ENCODE assay signal across 28 cellular contexts in genomic region chr10:100631192-100631591, GRCh38.
"Had no signal": no experiment of that assay in that cellular context is flagged by ENCODE, and none has a peak within 500 bp of the region (broad histone marks: within the 10 kb centered on the region; RNA-seq: fewer than 3 reads in every experiment).

No MANE protein-coding gene starts in this region.

- H3K27ac Mint-ChIP-seq: natural killer cell; nephron; neural progenitor cell; progenitor cell of endocrine pancreas; stimulated activated memory B cell treated with anti-CD40 and anti-IgM and Interleukin-4, amounts not matched to agents 10 μg/mL and 1 μg/mL and 100 μg/mL, for 72 hours; stimulated activated naive CD8-positive, alpha-beta T cell treated with anti-CD3 and anti-CD28 coated beads, Interleukin-15, amount 100 ng/mL, for 72 hours had no signal

- H3K4me1 Mint-ChIP-seq: natural killer cell; nephron; stimulated activated naive CD8-positive, alpha-beta T cell treated with anti-CD3 and anti-CD28 coated beads, Interleukin-15, amount 100 ng/mL, for 72 hours had no signal

- DNase-seq: natural killer cell; occipital lobe; ovary; psoas muscle; right cardiac atrium; right lobe of liver; small intestine; stimulated activated CD4-positive, alpha-beta T cell treated with anti-CD3 and anti-CD28 coated beads, Interleukin-12 subunit alpha, Interleukin-12 subunit beta, amount 100 ng/mL, for 4 hours; stimulated activated CD4-positive, alpha-beta T cell treated with anti-CD3 and anti-CD28 coated beads, Interleukin-1b, Interleukin-23, amount 100 ng/mL, for 48 hours; stimulated activated CD4-positive, alpha-beta T cell treated with anti-CD3 and anti-CD28 coated beads, Interleukin-4, amount 100 ng/mL, for 1 hour; stimulated activated CD4-positive, alpha-beta T cell treated with anti-CD3 and anti-CD28 coated beads, Interleukin-4, amount 100 ng/mL, for 4 hours; stimulated activated CD8-positive, alpha-beta memory T cell treated with anti-CD3 and anti-CD28 coated beads, Interleukin-4, amount 100 ng/mL, for 48 hours; stimulated activated naive CD4-positive, alpha-beta T cell; stimulated activated naive CD8-positive, alpha-beta T cell treated with anti-CD3 and anti-CD28 coated beads, Interleukin-15, amount 100 ng/mL, for 72 hours; stimulated activated naive CD8-positive, alpha-beta T cell treated with anti-CD3 and anti-CD28 coated beads, Interleukin-15, Interleukin-2, amounts not matched to agents 100 U/mL and 50 U/mL, for 24 hours; substantia nigra; testis; tibial artery; transverse colon; upper lobe of left lung had no signal

- H3K9ac ChIP-seq: neural progenitor cell, parathyroid adenoma had no signal

- H3K27me3 ChIP-seq: ovary, right lobe of liver, testis, upper lobe of left lung, vagina had no signal

- H3K36me3 ChIP-seq: neural progenitor cell, ovary, right lobe of liver, sigmoid colon, suprapubic skin, tibial artery, transverse colon, upper lobe of left lung, vagina had no signal

- H3K36me3 Mint-ChIP-seq: natural killer cell; neural progenitor cell; stimulated activated memory B cell treated with anti-CD40 and anti-IgM and Interleukin-4, amounts not matched to agents 10 μg/mL and 1 μg/mL and 100 μg/mL, for 72 hours had no signal

- H3K9me3 ChIP-seq: ovary, psoas muscle, right lobe of liver, sigmoid colon, suprapubic skin, testis, tibial artery, transverse colon, upper lobe of left lung, vagina had no signal

- H3K9me3 Mint-ChIP-seq: natural killer cell; nephron; stimulated activated memory B cell treated with anti-CD40 and anti-IgM and Interleukin-4, amounts not matched to agents 10 μg/mL and 1 μg/mL and 100 μg/mL, for 72 hours; stimulated activated naive CD8-positive, alpha-beta T cell treated with anti-CD3 and anti-CD28 coated beads, Interleukin-15, amount 100 ng/mL, for 72 hours had no signal

- H3K4me1 ChIP-seq: parathyroid adenoma, psoas muscle, right lobe of liver, sigmoid colon, suprapubic skin, testis, tibial artery, transverse colon, upper lobe of left lung, vagina had no signal

- H3K4me3 Mint-ChIP-seq: natural killer cell; nephron; neural progenitor cell; stimulated activated memory B cell treated with anti-CD40 and anti-IgM and Interleukin-4, amounts not matched to agents 10 μg/mL and 1 μg/mL and 100 μg/mL, for 72 hours; stimulated activated naive CD8-positive, alpha-beta T cell treated with anti-CD3 and anti-CD28 coated beads, Interleukin-15, amount 100 ng/mL, for 72 hours had no signal

- ATAC-seq: natural killer cell; psoas muscle; right cardiac atrium; right lobe of liver; stimulated activated memory B cell treated with anti-CD40 and anti-IgM and Interleukin-4, amounts not matched to agents 10 μg/mL and 1 μg/mL and 100 μg/mL, for 72 hours; stimulated activated naive CD8-positive, alpha-beta T cell treated with anti-CD3 and anti-CD28 coated beads, Interleukin-15, amount 100 ng/mL, for 72 hours; stimulated activated naive CD8-positive, alpha-beta T cell treated with anti-CD3 and anti-CD28 coated beads, Interleukin-15, Interleukin-2, amounts not matched to agents 100 U/mL and 50 U/mL, for 24 hours had no signal

- H3K27ac ChIP-seq: neural progenitor cell, ovary, parathyroid adenoma, psoas muscle, right lobe of liver, sigmoid colon, suprapubic skin, testis, tibial artery, transverse colon, upper lobe of left lung, vagina had no signal

- H3K4me3 ChIP-seq: neural progenitor cell, ovary, psoas muscle, right lobe of liver, sigmoid colon, suprapubic skin, testis, tibial artery, transverse colon, upper lobe of left lung, vagina had no signal
